ENCODE assay signal across 31 cellular contexts in the genomic region with DNA sequence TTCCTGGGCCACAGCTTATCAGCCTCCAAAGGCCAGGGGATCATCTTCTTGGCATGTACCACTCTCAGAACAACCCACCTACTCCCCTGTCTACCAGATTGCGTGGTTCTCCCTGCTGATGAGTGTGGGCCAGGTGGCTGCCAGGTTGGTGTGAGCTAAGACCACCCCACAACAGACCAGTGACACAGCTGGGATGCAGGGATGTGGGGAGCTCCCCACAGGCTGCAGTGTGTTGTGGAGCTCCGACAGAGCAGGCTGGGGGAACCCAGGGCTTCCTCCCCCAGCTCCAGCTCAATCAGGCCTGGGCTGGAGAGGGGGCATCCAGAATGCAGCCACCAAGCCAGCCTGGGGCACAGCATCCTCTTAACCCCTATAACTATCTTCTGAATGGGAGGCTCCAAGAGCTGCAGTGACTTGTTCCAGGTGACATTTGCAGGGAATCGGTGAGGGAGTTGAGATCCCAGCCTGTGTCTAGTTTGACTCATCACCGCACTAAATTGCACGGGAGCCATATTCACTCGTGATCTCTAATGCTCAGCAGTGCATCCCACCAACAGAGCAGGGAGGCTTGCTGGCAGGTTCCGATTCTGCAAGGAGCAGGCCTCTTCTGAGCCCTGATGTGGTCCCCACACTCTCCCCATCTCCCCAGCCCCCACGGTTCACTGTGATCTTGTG. TPM values are rescaled to one million over a fixed set of nuclear protein-coding genes. Genes with fewer than 3 reads are reported as not detected.
"Had no signal": no experiment of that assay in that cellular context is flagged by ENCODE, and none has a peak within 500 bp of the region (broad histone marks: within the 10 kb centered on the region; RNA-seq: fewer than 3 reads in every experiment).

No MANE protein-coding gene starts in this region.

- H3K27me3 ChIP-seq: adrenal gland, body of pancreas, testis, transverse colon, uterus had no signal

- H3K9ac ChIP-seq: parathyroid adenoma had no signal

- FAIRE-seq: TTC549 had no signal

- H2AFZ ChIP-seq: parathyroid adenoma had no signal

- H3K9me3 ChIP-seq: adrenal gland, body of pancreas, heart right ventricle, mucosa of descending colon, testis, transverse colon, uterus had no signal

- H3K79me2 ChIP-seq: parathyroid adenoma had no signal

- H3K4me1 ChIP-seq: parathyroid adenoma, testis, transverse colon, uterus had no signal

- H3K27ac ChIP-seq: adrenal gland, body of pancreas, heart right ventricle, parathyroid adenoma, testis, transverse colon, uterus, VCaP had no signal

- H3K36me3 ChIP-seq: adrenal gland, heart right ventricle, transverse colon, uterus had no signal

- ATAC-seq: activated CD4-positive, CD25-positive, alpha-beta regulatory T cell treated with anti-CD3 and anti-CD28 coated beads, Interleukin-2, amount 50 U/mL, for 24 hours; activated CD8-positive, alpha-beta T cell treated with anti-CD3 and anti-CD28 coated beads for 36 hours; activated T-cell treated with anti-CD3 and anti-CD28 coated beads, Interleukin-2, amount 50 U/mL, for 72 hours; body of pancreas; esophagus mucosa; mucosa of descending colon; stimulated activated naive CD8-positive, alpha-beta T cell treated with anti-CD3 and anti-CD28 coated beads, Interleukin-15, Interleukin-2, amounts not matched to agents 100 U/mL and 50 U/mL, for 24 hours; T-cell had no signal

- H3K4me3 ChIP-seq: adrenal gland, body of pancreas, heart right ventricle, lung, mucosa of descending colon, testis, transverse colon, uterus had no signal

- DNase-seq: activated CD4-positive, alpha-beta T cell treated with anti-CD3 and anti-CD28 coated beads, Interleukin-2, amount 10 ng/mL, durations not matched to agents 24 days and 14 days; activated CD8-positive, alpha-beta T cell treated with anti-CD3 and anti-CD28 coated beads for 36 hours; activated naive CD4-positive, alpha-beta T cell treated with anti-CD3 and anti-CD28 coated beads for 36 hours; activated naive CD8-positive, alpha-beta T cell treated with anti-CD3 and anti-CD28 coated beads for 36 hours; activated T-cell treated with anti-CD3 and anti-CD28 coated beads, Interleukin-2, amount 50 U/mL, for 72 hours; adrenal gland; foreskin fibroblast; heart right ventricle; kidney glomerular epithelial cell; mesendoderm; mucosa of descending colon; nephron progenitor cell; right cardiac atrium; stimulated activated CD4-positive, alpha-beta T cell treated with anti-CD3 and anti-CD28 coated beads, Interleukin-2, amount 100 ng/mL, for 48 hours; stimulated activated naive CD8-positive, alpha-beta T cell treated with anti-CD3 and anti-CD28 coated beads, Interleukin-15, Interleukin-2, amounts not matched to agents 100 U/mL and 50 U/mL, for 24 hours; testis; transverse colon; uterus had no signal

RNA-seq across cellular contexts. Expression of a gene that starts 0.6 kb away (rescaled TPM):
- total RNA-seq: activated CD4-positive, alpha-beta T cell treated with anti-CD3 and anti-CD28 coated beads, Interleukin-2, amount 10 ng/mL, durations not matched to agents 24 days and 14 days; activated CD8-positive, alpha-beta T cell treated with anti-CD3 and anti-CD28 coated beads for 36 hours; activated naive CD4-positive, alpha-beta T cell treated with anti-CD3 and anti-CD28 coated beads for 36 hours; activated naive CD8-positive, alpha-beta T cell treated with anti-CD3 and anti-CD28 coated beads for 36 hours; activated T-cell treated with anti-CD3 and anti-CD28 coated beads, Interleukin-2, amount 50 U/mL, for 72 hours; adrenal gland; aorta; body of pancreas; cerebellum; esophagus mucosa; heart right ventricle; lung; mucosa of descending colon; myocyte; pulmonary artery endothelial cell; T-cell; transverse colon; uterus had no signal
- polyA plus RNA-seq: adrenal gland, aorta, heart right ventricle, lung had no signal

RNA-seq across cellular contexts. Expression of a gene that starts 21.7 kb away (rescaled TPM):
- total RNA-seq: esophagus mucosa, myocyte, pulmonary artery endothelial cell had no signal

RNA-seq across cellular contexts. Expression of a gene that starts 26.5 kb away (rescaled TPM):
- total RNA-seq: activated CD4-positive, alpha-beta T cell treated with anti-CD3 and anti-CD28 coated beads, Interleukin-2, amount 10 ng/mL, durations not matched to agents 24 days and 14 days; activated CD8-positive, alpha-beta T cell treated with anti-CD3 and anti-CD28 coated beads for 36 hours; activated naive CD4-positive, alpha-beta T cell treated with anti-CD3 and anti-CD28 coated beads for 36 hours; activated naive CD8-positive, alpha-beta T cell treated with anti-CD3 and anti-CD28 coated beads for 36 hours; activated T-cell treated with anti-CD3 and anti-CD28 coated beads, Interleukin-2, amount 50 U/mL, for 72 hours; aorta; body of pancreas; cerebellum; esophagus mucosa; heart right ventricle; left lobe of liver; lung; mucosa of descending colon; myocyte; pulmonary artery endothelial cell; right cardiac atrium; T-cell; transverse colon; uterus had no signal
- polyA plus RNA-seq: adrenal gland, aorta, heart right ventricle, right cardiac atrium had no signal
